ENCODE assay signal across 8 cellular contexts in genomic region chr5:43039468-43040286, GRCh38. TPM values are rescaled to one million over a fixed set of nuclear protein-coding genes. Genes with fewer than 3 reads are reported as not detected.
DNase-seq lines count a peak whose midpoint lies in the region; ATAC-seq, FAIRE-seq and TF ChIP-seq lines count a peak whose summit lies in the region.

No MANE protein-coding gene starts in this region.

- no peak overlapping the region for H4K5ac ChIP-seq in H1 (ENCODE audit: insufficient read length, low read depth, low read length)

- no peaks in the 10 kb centered on the region; the same call in 1 of the 2 replicates for H3K23me2 ChIP-seq in H1 (ENCODE audit: low read depth, low read length)

- H3K27ac Mint-ChIP-seq in activated CD4-positive, alpha-beta memory T cell treated with anti-CD3 and anti-CD28 coated beads for 36 hours, result peak overlapping the region; percentile 96

- CTCF ChIA-PET in activated CD4-positive, alpha-beta memory T cell treated with anti-CD3 and anti-CD28 coated beads for 36 hours (lab: Charles Lee), result interaction anchor here (1.0 to 4.8 kb wide), 9 partner anchors 10 to 131 kb away, joined by 3 to 72 read pairs (median 13); no protein-coding TSS in a partner anchor
- CTCF ChIA-PET in H1 (lab: Charles Lee; ENCODE audit: partially characterized antibody), result interaction anchor here (1.2 to 4.3 kb wide), 6 partner anchors 20 to 46 kb away, joined by 5 to 25 read pairs (median 6); no protein-coding TSS in a partner anchor

- H4K8ac ChIP-seq in H1 (ENCODE audit: extremely low read depth, insufficient read depth, low read length), result no peak overlapping the region

- ATAC-seq in HG02798 (IDR thresholded peaks at IDR 0.05; ENCODE audit: poor library complexity, unreplicated experiment) (peak; percentile 10), GM18505 (IDR thresholded peaks at IDR 0.05; ENCODE audit: unreplicated experiment) (no peak)

- no peak overlapping the region for H2BK5ac ChIP-seq in H1 (ENCODE audit: low read depth, low read length)

- H3K9ac ChIP-seq in H1 (replicated peaks in 1 of 4; ENCODE audit: extremely low read depth in 1 of 4, low read depth in 3 of 4, low read length in 3 of 4) (no peak overlapping the region), muscle layer of colon (ENCODE audit: low read length) (no peak overlapping the region)

- DNase-seq in DMS114 treated with DMSO at 0.1 percent for 48 hours (lab: John Stamatoyannopoulos, UW; ENCODE audit: unreplicated experiment) (peak; percentile 31), NCI-H524 (lab: John Stamatoyannopoulos, UW) (peak; percentile 77 to 82), H1 (ENCODE audit: low read depth in 1 of 2, low spot score in 2 of 2) (peak in 1 of 2 experiments; percentile 74), suprapubic skin (ENCODE audit: low spot score in 2 of 2) (peak; percentile 84 to 85)
- DNase-seq in activated CD4-positive, alpha-beta memory T cell treated with anti-CD3 and anti-CD28 coated beads for 36 hours, result peak; percentile 79

- H2BK120ac ChIP-seq in H1 (replicated peaks; ENCODE audit: low read depth, low read length), result no peak overlapping the region

- no peak overlapping the region for H3K4ac ChIP-seq in H1 (replicated peaks; ENCODE audit: insufficient read length, low read depth, low read length)

- POLR2A ChIA-PET in activated CD4-positive, alpha-beta memory T cell treated with anti-CD3 and anti-CD28 coated beads for 36 hours (lab: Charles Lee), result interaction anchor here (0.6 to 3.9 kb wide), 8 partner anchors 21 to 197 kb away, joined by 3 to 41 read pairs (median 6); no protein-coding TSS in a partner anchor
- POLR2A ChIA-PET in H1 (lab: Charles Lee; ENCODE audit: partially characterized antibody), result interaction anchor here (1.2 to 3.2 kb wide), 3 partner anchors 20 to 81 kb away, joined by 4 to 9 read pairs (median 7); partner anchors contain the start of gene ZNF131

- H3K36me3 ChIP-seq in H1 (ENCODE audit: control insufficient read depth in 2 of 4, insufficient read depth in 4 of 4, low read length in 3 of 4) (no peaks in the 10 kb centered on the region; a peak in 1 of 8 replicates), muscle layer of colon (ENCODE audit: insufficient read depth, low read length) (no peaks in the 10 kb centered on the region), suprapubic skin (no peaks in the 10 kb centered on the region)

- H3K4me3 Mint-ChIP-seq in activated CD4-positive, alpha-beta memory T cell treated with anti-CD3 and anti-CD28 coated beads for 36 hours, result peak overlapping the region; percentile 94

- H2BK20ac ChIP-seq in H1 (ENCODE audit: low read length), result no peak overlapping the region

- no peak overlapping the region for H3K56ac ChIP-seq in H1 (replicated peaks; ENCODE audit: insufficient read length, low read depth, low read length)

- TF ChIP-seq EP300 in H1 (IDR thresholded peaks at IDR 0.05; ENCODE audit: borderline replicate concordance in 1 of 2, low read depth in 2 of 2, low read length in 2 of 2), result no peak
- TF ChIP-seq EP300 in suprapubic skin (IDR thresholded peaks at IDR 0.05), result no peak

- H2AFZ ChIP-seq in H1 (ENCODE audit: low read length), result no peak overlapping the region

- TF ChIP-seq CTCF in H1 (IDR thresholded peaks at IDR 0.05; ENCODE audit: control extremely low read depth in 1 of 3, insufficient read depth in 1 of 3, low read depth in 1 of 3, low read length in 3 of 3) (peak in 1 of 3 experiments; percentile 6; a peak in 1 of 4 replicates), suprapubic skin (IDR thresholded peaks at IDR 0.05) (no peak)

- H3K4me3 ChIP-seq in H1 (ENCODE audit: extremely low read depth in 1 of 4, insufficient read depth in 2 of 4, low read depth in 3 of 4, low read length in 4 of 4), result peak overlapping the region in 2 of 4 experiments; percentile 7 to 40; a peak in 3 of 8 replicates
- peak overlapping the region; percentile 16 to 78 for H3K4me3 ChIP-seq in muscle layer of colon (ENCODE audit: low read depth in 1 of 2, low read length in 2 of 2)
- H3K4me3 ChIP-seq in suprapubic skin, result peak overlapping the region; percentile 70

- TF ChIP-seq POLR2A in H1 (IDR thresholded peaks at IDR 0.05; ENCODE audit: control extremely low read depth in 1 of 2, low read depth in 2 of 2, low read length in 2 of 2) (no peak), suprapubic skin (IDR thresholded peaks at IDR 0.05) (no peak), GM18505 (IDR thresholded peaks at IDR 0.05; ENCODE audit: borderline replicate concordance, extremely low read depth, insufficient read depth, insufficient read length) (no peak)

- TF ChIP-seq RAD21 in H1 (IDR thresholded peaks at IDR 0.05 in 1 of 2, conservative IDR thresholded peaks at IDR 0.05 in 1 of 2; ENCODE audit: low read depth in 2 of 2, low read length in 2 of 2), result no peak; a peak in 1 of 4 replicates

- no peak for FAIRE-seq in H1 (lab: Jason Lieb, UNC)

- peak overlapping the region; percentile 64 to 72 for H3K4me2 ChIP-seq in H1 (ENCODE audit: insufficient read depth in 1 of 2, low read depth in 2 of 2, low read length in 2 of 2)

- peaks cover 33 to 53% of the 10 kb centered on the region in 2 experiments for H4K20me1 ChIP-seq in H1 (replicated peaks in 1 of 2; ENCODE audit: control insufficient read depth in 1 of 2, insufficient read depth in 2 of 2, low read length in 2 of 2)

- no peaks in the 10 kb centered on the region for H3K9me3 Mint-ChIP-seq in activated CD4-positive, alpha-beta memory T cell treated with anti-CD3 and anti-CD28 coated beads for 36 hours

- H3K79me2 ChIP-seq in H1 (ENCODE audit: control insufficient read depth in 1 of 2, insufficient read depth in 2 of 2, low read length in 2 of 2), result no peaks in the 10 kb centered on the region

- no peaks in the 10 kb centered on the region for H3K27me3 Mint-ChIP-seq in activated CD4-positive, alpha-beta memory T cell treated with anti-CD3 and anti-CD28 coated beads for 36 hours

- H3K4me1 ChIP-seq in H1 (replicated peaks in 1 of 4; ENCODE audit: control insufficient read depth in 3 of 4, insufficient read depth in 4 of 4, low read length in 3 of 4) (peaks cover 3 to 28% (median 13%) of the 10 kb centered on the region in 4 experiments), muscle layer of colon (ENCODE audit: insufficient read depth, low read length) (peaks cover 20% of the 10 kb centered on the region), suprapubic skin (peaks cover 48% of the 10 kb centered on the region)

- no peak overlapping the region for H2AK5ac ChIP-seq in H1 (ENCODE audit: low read depth, low read length)

- intact Hi-C loops in activated CD4-positive, alpha-beta memory T cell treated with anti-CD3 and anti-CD28 coated beads for 36 hours (cut with micrococcal nuclease), result loop anchor here (1.0 kb wide), 10 partner anchors 9 to 265 kb away; no protein-coding TSS in a partner anchor

- no peak overlapping the region for H3K23ac ChIP-seq in H1 (ENCODE audit: insufficient read length)

- no peaks in the 10 kb centered on the region; the same call in 1 of the 2 replicates for H3K79me1 ChIP-seq in H1 (ENCODE audit: low read depth, low read length)

- H2BK15ac ChIP-seq in H1 (ENCODE audit: low read length), result no peak overlapping the region

- WGBS in H1 (ENCODE audit: extremely low coverage in 1 of 2, insufficient coverage in 1 of 2, insufficient read length in 1 of 2, insufficient replicate concordance in 2 of 2, low coverage in 1 of 2, low lambda C conversion rate in 2 of 2, missing lambda C conversion rate in 1 of 2), 2 experiments, result 7% methylated on average over 31 of the region's 35 CpGs; no CpG with 5 or more reads in 1 of the 2 experiments
- WGBS in suprapubic skin, result 12% methylated on average over 28 of the region's 35 CpGs

- H3K14ac ChIP-seq in H1 (ENCODE audit: insufficient read length), result no peak overlapping the region

- H3K9me3 ChIP-seq in H1 (ENCODE audit: insufficient read depth in 2 of 2, low read depth in 1 of 2, low read length in 1 of 2), result no peaks in the 10 kb centered on the region
- peaks cover 8% of the 10 kb centered on the region for H3K9me3 ChIP-seq in muscle layer of colon (ENCODE audit: low read length)
- no peaks in the 10 kb centered on the region for H3K9me3 ChIP-seq in suprapubic skin

- H3K27me3 ChIP-seq in H1 (replicated peaks in 1 of 4; ENCODE audit: control insufficient read depth in 3 of 4, extremely low read depth in 1 of 4, insufficient read depth in 3 of 4, low read length in 3 of 4) (peaks cover 78 to 95% (median 89%) of the 10 kb centered on the region in 4 experiments), muscle layer of colon (ENCODE audit: control insufficient read depth in 1 of 2, insufficient read depth in 2 of 2, low read length in 2 of 2) (peaks cover 45 to 68% of the 10 kb centered on the region in 2 donors), suprapubic skin (peaks cover 79% of the 10 kb centered on the region)

- no peak overlapping the region for H4K91ac ChIP-seq in H1 (replicated peaks; ENCODE audit: insufficient read length, low read length)

- peaks cover 42% of the 10 kb centered on the region for H3K4me1 Mint-ChIP-seq in activated CD4-positive, alpha-beta memory T cell treated with anti-CD3 and anti-CD28 coated beads for 36 hours (ENCODE audit: low read depth)

- peaks cover under 1% of the 10 kb centered on the region for H3K36me3 Mint-ChIP-seq in activated CD4-positive, alpha-beta memory T cell treated with anti-CD3 and anti-CD28 coated beads for 36 hours

- H2BK12ac ChIP-seq in H1 (ENCODE audit: low read depth, low read length), result no peak overlapping the region

- no peak overlapping the region; the same call in 1 of the 2 replicates for H3K18ac ChIP-seq in H1 (ENCODE audit: extremely low read depth, low read length)

- H3K27ac ChIP-seq in H1 (ENCODE audit: low read depth, low read length) (no peak overlapping the region), muscle layer of colon (ENCODE audit: low read depth, low read length) (peak overlapping the region; percentile 31), suprapubic skin (peak overlapping the region; percentile 96)

TF ChIP-seq in H1, 55 proteins besides CTCF, POLR2A, EP300 and RAD21 (continues in another document):
- TF ChIP-seq HDAC6 (IDR thresholded peaks at IDR 0.05; ENCODE audit: low read depth, low read length), result no peak
- peak; percentile 82 for TF ChIP-seq RNF2 (IDR thresholded peaks at IDR 0.05; ENCODE audit: borderline replicate concordance, low read depth, low read length, missing control alignments, poor library complexity, severe bottlenecking)
- no peak for TF ChIP-seq TAF7 (optimal IDR thresholded peaks at IDR 0.05; ENCODE audit: borderline replicate concordance, low read depth, low read length)

RNA-seq across cellular contexts. Expression of gene ANXA2R, which starts 0.4 kb away (rescaled TPM):
- total RNA-seq in activated CD4-positive, alpha-beta memory T cell treated with anti-CD3 and anti-CD28 coated beads for 36 hours, result 1 to 10 TPM; 2.8 to 3.8 TPM
- 0.17 and 0.29 TPM in 2 replicates for total RNA-seq in H1 (2021; fragmentation: NEBNext Ultra II Directional; extraction: Animal tissue kit (Norgen Biotek cat#: 25700))
- 0.08 and 0.11 TPM in 2 replicates for polyA plus RNA-seq in H1 (2011; rRNA removed)
- 0.14 TPM for polyA plus RNA-seq in H1 (2011; cell fraction: cytosol; rRNA removed)
- 0.30 TPM for polyA plus RNA-seq in H1 (2011; cell fraction: nucleus; rRNA removed)
- polyA plus RNA-seq in H1 (2012, experiment 1 of 2), result 0.11 TPM in 1 of 4 replicates, not detected in the others
- not detected for polyA plus RNA-seq in H1 (2012, experiment 2 of 2)
- not detected for polyA plus RNA-seq in H1 (2013, experiment 1 of 2)
- 0.04 TPM for polyA plus RNA-seq in H1 (2013, experiment 2 of 2)
- polyA minus RNA-seq in H1 (2011; rRNA and poly(A)+ RNA removed), result 0.56 and 1.2 TPM in 2 replicates
- not detected for polyA minus RNA-seq in H1 (2011; cell fraction: cytosol; rRNA and poly(A)+ RNA removed)
- 1.2 TPM for polyA minus RNA-seq in H1 (2011; cell fraction: nucleus; rRNA and poly(A)+ RNA removed)
- total RNA-seq in suprapubic skin, result 1 to 10 TPM in 1 of 4 donors, under 1 TPM in 2, not detected in 1; 0.39 to 3.1 (median 0.89) TPM
